1 cellular context compared by ENCODE assay signal in the genomic region with DNA sequence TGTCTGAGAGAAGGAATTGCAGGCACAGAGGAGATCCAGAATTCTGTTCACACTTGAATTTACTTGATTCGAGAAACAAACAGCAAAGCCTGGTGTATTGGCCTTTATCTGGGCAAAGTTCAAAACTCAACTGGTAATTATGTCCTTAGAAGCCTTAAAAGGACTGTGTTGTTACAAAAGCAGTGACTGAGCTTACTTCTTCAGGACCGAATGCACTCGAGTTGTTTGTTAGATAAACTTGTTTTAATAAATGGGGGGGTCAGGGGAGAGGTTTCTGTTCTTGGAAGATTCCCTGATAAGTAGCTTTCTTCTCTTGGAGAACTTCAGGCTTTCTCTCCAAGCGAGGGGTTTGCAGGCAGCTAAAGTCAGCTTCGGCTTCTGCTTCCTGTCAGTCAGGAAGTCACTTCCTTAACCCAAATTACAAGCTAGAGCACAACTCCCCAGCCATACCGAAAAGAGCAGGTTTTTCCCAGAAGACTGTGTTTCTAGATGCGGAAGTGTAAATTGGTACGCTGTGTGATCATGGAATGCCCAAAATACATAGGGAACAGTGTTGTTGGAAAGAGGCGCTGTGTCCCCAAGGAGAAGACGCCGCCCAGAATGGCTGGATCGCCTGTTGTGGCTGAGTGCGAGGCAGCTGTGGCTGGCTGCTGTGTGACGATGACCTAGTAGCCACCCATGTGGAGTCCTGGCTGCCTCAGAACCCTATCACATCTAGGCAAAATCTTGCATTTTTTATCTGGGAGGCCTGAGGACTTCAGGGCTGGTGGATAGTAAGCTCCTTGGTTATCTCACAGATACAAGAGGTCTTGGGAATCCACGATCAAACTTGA.
TF ChIP-seq lines count a peak whose summit lies in the region.

No MANE protein-coding gene starts in this region.

TF ChIP-seq in K562, 482 proteins besides CTCF, POLR2A, EP300 and RAD21 (continued from another document and continues in another):
- TF ChIP-seq, protein P1, sequence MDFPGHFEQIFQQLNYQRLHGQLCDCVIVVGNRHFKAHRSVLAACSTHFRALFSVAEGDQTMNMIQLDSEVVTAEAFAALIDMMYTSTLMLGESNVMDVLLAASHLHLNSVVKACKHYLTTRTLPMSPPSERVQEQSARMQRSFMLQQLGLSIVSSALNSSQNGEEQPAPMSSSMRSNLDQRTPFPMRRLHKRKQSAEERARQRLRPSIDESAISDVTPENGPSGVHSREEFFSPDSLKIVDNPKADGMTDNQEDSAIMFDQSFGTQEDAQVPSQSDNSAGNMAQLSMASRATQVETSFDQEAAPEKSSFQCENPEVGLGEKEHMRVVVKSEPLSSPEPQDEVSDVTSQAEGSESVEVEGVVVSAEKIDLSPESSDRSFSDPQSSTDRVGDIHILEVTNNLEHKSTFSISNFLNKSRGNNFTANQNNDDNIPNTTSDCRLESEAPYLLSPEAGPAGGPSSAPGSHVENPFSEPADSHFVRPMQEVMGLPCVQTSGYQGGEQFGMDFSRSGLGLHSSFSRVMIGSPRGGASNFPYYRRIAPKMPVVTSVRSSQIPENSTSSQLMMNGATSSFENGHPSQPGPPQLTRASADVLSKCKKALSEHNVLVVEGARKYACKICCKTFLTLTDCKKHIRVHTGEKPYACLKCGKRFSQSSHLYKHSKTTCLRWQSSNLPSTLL (IDR thresholded peaks at IDR 0.05) = no peak
- TF ChIP-seq, protein P2, sequence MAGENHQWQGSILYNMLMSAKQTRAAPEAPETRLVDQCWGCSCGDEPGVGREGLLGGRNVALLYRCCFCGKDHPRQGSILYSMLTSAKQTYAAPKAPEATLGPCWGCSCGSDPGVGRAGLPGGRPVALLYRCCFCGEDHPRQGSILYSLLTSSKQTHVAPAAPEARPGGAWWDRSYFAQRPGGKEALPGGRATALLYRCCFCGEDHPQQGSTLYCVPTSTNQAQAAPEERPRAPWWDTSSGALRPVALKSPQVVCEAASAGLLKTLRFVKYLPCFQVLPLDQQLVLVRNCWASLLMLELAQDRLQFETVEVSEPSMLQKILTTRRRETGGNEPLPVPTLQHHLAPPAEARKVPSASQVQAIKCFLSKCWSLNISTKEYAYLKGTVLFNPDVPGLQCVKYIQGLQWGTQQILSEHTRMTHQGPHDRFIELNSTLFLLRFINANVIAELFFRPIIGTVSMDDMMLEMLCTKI (IDR thresholded peaks at IDR 0.05; ENCODE audit: partially characterized antibody) = no peak
- TF ChIP-seq SMC3 (conservative IDR thresholded peaks at IDR 0.05; ENCODE audit: insufficient read depth, low read depth, low read length) = no peak
- TF ChIP-seq, protein P3, sequence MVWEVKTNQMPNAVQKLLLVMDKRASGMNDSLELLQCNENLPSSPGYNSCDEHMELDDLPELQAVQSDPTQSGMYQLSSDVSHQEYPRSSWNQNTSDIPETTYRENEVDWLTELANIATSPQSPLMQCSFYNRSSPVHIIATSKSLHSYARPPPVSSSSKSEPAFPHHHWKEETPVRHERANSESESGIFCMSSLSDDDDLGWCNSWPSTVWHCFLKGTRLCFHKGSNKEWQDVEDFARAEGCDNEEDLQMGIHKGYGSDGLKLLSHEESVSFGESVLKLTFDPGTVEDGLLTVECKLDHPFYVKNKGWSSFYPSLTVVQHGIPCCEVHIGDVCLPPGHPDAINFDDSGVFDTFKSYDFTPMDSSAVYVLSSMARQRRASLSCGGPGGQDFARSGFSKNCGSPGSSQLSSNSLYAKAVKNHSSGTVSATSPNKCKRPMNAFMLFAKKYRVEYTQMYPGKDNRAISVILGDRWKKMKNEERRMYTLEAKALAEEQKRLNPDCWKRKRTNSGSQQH (CRISPR knock-in tag; IDR thresholded peaks at IDR 0.05) = no peak
- TF ChIP-seq KAT7 (CRISPR knock-in tag; IDR thresholded peaks at IDR 0.05; ENCODE audit: borderline replicate concordance) = no peak
- no peak for TF ChIP-seq DDX20 (tag; IDR thresholded peaks at IDR 0.05; ENCODE audit: low read depth)
- no peak for TF ChIP-seq ZZZ3 (IDR thresholded peaks at IDR 0.05)
- no peak for TF ChIP-seq CHAMP1 (IDR thresholded peaks at IDR 0.05)
- TF ChIP-seq KLF13 (tag; IDR thresholded peaks at IDR 0.05; ENCODE audit: borderline replicate concordance, low read depth) = no peak
- no peak for TF ChIP-seq HSF4 (CRISPR knock-in tag; IDR thresholded peaks at IDR 0.05; ENCODE audit: borderline replicate concordance)
- TF ChIP-seq POLR2H (tag; IDR thresholded peaks at IDR 0.05; ENCODE audit: low read depth) = 0 out of 2 replicates have a peak, but pooled peaks have one; percentile 36
- TF ChIP-seq NEUROD1 (IDR thresholded peaks at IDR 0.05; ENCODE audit: borderline replicate concordance, low read depth, low read length, partially characterized antibody) = no peak
- peak; percentile 8 for TF ChIP-seq TAF1 (IDR thresholded peaks at IDR 0.05; ENCODE audit: control insufficient read depth, extremely low read depth, insufficient read depth, low read length, severe bottlenecking)
- TF ChIP-seq ZNF23 (CRISPR knock-in tag; IDR thresholded peaks at IDR 0.05) = no peak
- no peak for TF ChIP-seq ZNF184 (CRISPR knock-in tag; IDR thresholded peaks at IDR 0.05)
- TF ChIP-seq DIDO1 (tag; IDR thresholded peaks at IDR 0.05; ENCODE audit: low read depth) = no peak
- TF ChIP-seq PHF20 (IDR thresholded peaks at IDR 0.05; ENCODE audit: partially characterized antibody) = peak; percentile 13
- TF ChIP-seq FOXK2 (conservative IDR thresholded peaks at IDR 0.05 in 1 of 2, IDR thresholded peaks at IDR 0.05 in 1 of 2; ENCODE audit: low read depth in 2 of 2) = peak; percentile 33 to 56; a peak in 1 of 4 replicates
- no peak for TF ChIP-seq TFE3 (CRISPR knock-in tag; IDR thresholded peaks at IDR 0.05)
- TF ChIP-seq DPF2 (IDR thresholded peaks at IDR 0.05) = peak; percentile 72; the same call in 1 of the 2 replicates
- no peak for TF ChIP-seq SETDB1 (IDR thresholded peaks at IDR 0.05; ENCODE audit: low read length)
- peak; percentile 92 for TF ChIP-seq POLR2AphosphoS5 (IDR thresholded peaks at IDR 0.05; ENCODE audit: control insufficient read depth, insufficient read depth, low read depth, low read length)
- no peak; the same call in 1 of the 2 replicates for TF ChIP-seq ETV1 (tag; conservative IDR thresholded peaks at IDR 0.05; ENCODE audit: low read depth)
- no peak for TF ChIP-seq EWSR1 (IDR thresholded peaks at IDR 0.05; ENCODE audit: borderline replicate concordance, low read depth, partially characterized antibody)
- no peak for TF ChIP-seq BCL6 (CRISPR knock-in tag; IDR thresholded peaks at IDR 0.05)
- TF ChIP-seq MBD2 (IDR thresholded peaks at IDR 0.05; ENCODE audit: borderline replicate concordance, low read depth) = peak; percentile 54; the same call in 1 of the 2 replicates
- TF ChIP-seq NFIC (IDR thresholded peaks at IDR 0.05) = peak; percentile 83
- 0 out of 2 replicates have a peak, but pooled peaks have one; percentile 27 for TF ChIP-seq RNF2 (IDR thresholded peaks at IDR 0.05)
- no peak for TF ChIP-seq NKRF (IDR thresholded peaks at IDR 0.05; ENCODE audit: borderline replicate concordance)
- TF ChIP-seq MAZ (CRISPR knock-in tag; conservative IDR thresholded peaks at IDR 0.05 in 1 of 2, IDR thresholded peaks at IDR 0.05 in 1 of 2) = peak; percentile 18 to 21; a peak in 1 of 4 replicates
- no peak for TF ChIP-seq THAP7 (CRISPR knock-in tag; IDR thresholded peaks at IDR 0.05)
- 0 out of 2 replicates have a peak, but pooled peaks have one; percentile 14 for TF ChIP-seq PHF21A (IDR thresholded peaks at IDR 0.05; ENCODE audit: borderline replicate concordance, low read depth)
- TF ChIP-seq E2F6 (IDR thresholded peaks at IDR 0.05; ENCODE audit: borderline replicate concordance in 1 of 2, extremely low read depth in 1 of 2, insufficient read depth in 1 of 2, insufficient read length in 1 of 2, low read depth in 1 of 2, low read length in 1 of 2, poor library complexity in 1 of 2, severe bottlenecking in 1 of 2) = peak; percentile 37 to 41
- TF ChIP-seq, protein P4, sequence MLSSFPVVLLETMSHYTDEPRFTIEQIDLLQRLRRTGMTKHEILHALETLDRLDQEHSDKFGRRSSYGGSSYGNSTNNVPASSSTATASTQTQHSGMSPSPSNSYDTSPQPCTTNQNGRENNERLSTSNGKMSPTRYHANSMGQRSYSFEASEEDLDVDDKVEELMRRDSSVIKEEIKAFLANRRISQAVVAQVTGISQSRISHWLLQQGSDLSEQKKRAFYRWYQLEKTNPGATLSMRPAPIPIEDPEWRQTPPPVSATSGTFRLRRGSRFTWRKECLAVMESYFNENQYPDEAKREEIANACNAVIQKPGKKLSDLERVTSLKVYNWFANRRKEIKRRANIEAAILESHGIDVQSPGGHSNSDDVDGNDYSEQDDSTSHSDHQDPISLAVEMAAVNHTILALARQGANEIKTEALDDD (IDR thresholded peaks at IDR 0.05) = peak; percentile 45; the same call in 1 of the 2 replicates
- no peak for TF ChIP-seq ZNF639 (CRISPR knock-in tag; conservative IDR thresholded peaks at IDR 0.05 in 1 of 2, IDR thresholded peaks at IDR 0.05 in 1 of 2)
- no peak for TF ChIP-seq NCOA2 (IDR thresholded peaks at IDR 0.05; ENCODE audit: partially characterized antibody in 2 of 2)
- peak; percentile 28; the same call in 1 of the 2 replicates for TF ChIP-seq LEF1 (IDR thresholded peaks at IDR 0.05)
- peak; percentile 88 for TF ChIP-seq CCNT2 (IDR thresholded peaks at IDR 0.05; ENCODE audit: borderline replicate concordance, extremely low read depth, insufficient read length, low read depth, low read length)
- TF ChIP-seq, protein P5, sequence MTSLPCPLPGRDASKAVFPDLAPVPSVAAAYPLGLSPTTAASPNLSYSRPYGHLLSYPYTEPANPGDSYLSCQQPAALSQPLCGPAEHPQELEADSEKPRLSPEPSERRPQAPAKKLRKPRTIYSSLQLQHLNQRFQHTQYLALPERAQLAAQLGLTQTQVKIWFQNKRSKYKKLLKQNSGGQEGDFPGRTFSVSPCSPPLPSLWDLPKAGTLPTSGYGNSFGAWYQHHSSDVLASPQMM (CRISPR knock-in tag; IDR thresholded peaks at IDR 0.05) = no peak
